17 cellular contexts compared by ENCODE assay signal in the genomic region with DNA sequence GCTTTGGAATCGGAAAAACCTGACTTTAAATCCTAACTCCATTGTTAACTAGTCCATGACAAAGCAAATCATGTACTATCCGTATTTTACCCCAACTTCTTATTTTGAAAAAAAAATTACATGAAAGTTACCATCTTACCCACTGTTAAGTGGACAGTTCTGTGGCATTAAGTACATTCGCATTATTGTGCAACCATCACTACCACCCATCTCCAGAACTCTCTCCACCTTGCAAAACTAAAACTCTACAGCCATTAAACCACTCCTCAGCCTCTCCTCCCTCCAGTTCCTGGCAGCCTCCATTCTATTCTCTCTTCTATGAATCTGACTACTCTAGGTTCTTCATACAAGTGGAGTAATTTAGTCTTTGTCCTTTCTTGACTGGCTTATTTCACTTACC.
A peak's percentile ranks its signal among the peaks of the same experiment; 100 is the strongest.
DNase-seq lines count a peak whose midpoint lies in the region; ATAC-seq, FAIRE-seq and TF ChIP-seq lines count a peak whose summit lies in the region.
"Had no signal": no experiment of that assay in that cellular context is flagged by ENCODE, and none has a peak within 500 bp of the region (broad histone marks: within the 10 kb centered on the region; RNA-seq: fewer than 3 reads in every experiment).

No MANE protein-coding gene starts in this region.

- BruUV-seq in HepG2 (replicated peaks; lab: Mats Ljungman, UMichigan) (no TSS peak), Panc1 (replicated peaks; lab: Mats Ljungman, UMichigan) (no TSS peak), OCI-LY7 (replicated peaks; lab: Mats Ljungman, UMichigan) (no TSS peak)

- no peak overlapping the region for H2AFZ ChIP-seq in HepG2 (ENCODE audit: low read length)
- H2AFZ ChIP-seq in OCI-LY7 (ENCODE audit: low read length), result no peak overlapping the region
- H2AFZ ChIP-seq: GM23338 had no signal

- in situ Hi-C loops in HepG2 (cut with HindIII; ENCODE audit: extremely low pct_ligation_motif_present, low pct_unique_long_range_greater_than_20kb), result loop anchor here (10.0 kb wide), 1 partner anchor 180 kb away; the partner anchor contains the start of gene USP12
- in situ Hi-C loops in Panc1 (cut with HindIII; ENCODE audit: low pct_unique_long_range_greater_than_20kb, low sequenced_read_pairs), result no loop called here

- peaks cover 0 to 2% (median 0%) of the 10 kb centered on the region in 7 donors for H3K9me3 Mint-ChIP-seq in CD14-positive monocyte
- H3K9me3 Mint-ChIP-seq: CD8-positive, alpha-beta T cell; GM23338 had no signal

- H3K9me3 ChIP-seq in HepG2 (ENCODE audit: low read length) (no peaks in the 10 kb centered on the region), right lobe of liver (no peaks in the 10 kb centered on the region), Panc1 (ENCODE audit: control insufficient read depth, insufficient read depth, low read depth, low read length) (peaks cover 4% of the 10 kb centered on the region; the same call in 1 of the 2 replicates), esophagus muscularis mucosa (no peaks in the 10 kb centered on the region), OCI-LY7 (ENCODE audit: low read length) (peaks cover 10% of the 10 kb centered on the region)
- H3K9me3 ChIP-seq: BLaER1 had no signal

- H3K27me3 ChIP-seq in HepG2 (ENCODE audit: control insufficient read depth in 1 of 2, insufficient read depth in 2 of 2, low read length in 2 of 2), result peaks cover 0 to 5% of the 10 kb centered on the region in 2 experiments; a peak in 2 of 5 replicates
- H3K27me3 ChIP-seq in right lobe of liver, result no peaks in the 10 kb centered on the region
- H3K27me3 ChIP-seq in Panc1 (ENCODE audit: control insufficient read depth, insufficient read depth, low read length), result no peaks in the 10 kb centered on the region
- H3K27me3 ChIP-seq in esophagus muscularis mucosa, result no peaks in the 10 kb centered on the region

- H3K27me3 Mint-ChIP-seq in CD14-positive monocyte (ENCODE audit: low read depth in 3 of 3), result peaks cover 0 to 5% (median 5%) of the 10 kb centered on the region in 3 donors

- H3K27ac Mint-ChIP-seq in CD14-positive monocyte, result no peak overlapping the region
- H3K27ac Mint-ChIP-seq: CD8-positive, alpha-beta T cell; GM23338 had no signal

- TF ChIP-seq EP300 in HepG2 (IDR thresholded peaks at IDR 0.05; ENCODE audit: low read depth in 2 of 2, low read length in 2 of 2) (no peak), HepG2 (CRISPR knock-in tag; IDR thresholded peaks at IDR 0.05; ENCODE audit: borderline replicate concordance) (no peak), esophagus muscularis mucosa (IDR thresholded peaks at IDR 0.05) (no peak)

- TF ChIP-seq CTCF in HepG2 (CRISPR knock-in tag; IDR thresholded peaks at IDR 0.05) (no peak), right lobe of liver (IDR thresholded peaks at IDR 0.05) (no peak), Panc1 (IDR thresholded peaks at IDR 0.05) (no peak), esophagus muscularis mucosa (IDR thresholded peaks at IDR 0.05) (no peak), OCI-LY7 (conservative IDR thresholded peaks at IDR 0.05; ENCODE audit: low read length) (no peak), CD14-positive monocyte (IDR thresholded peaks at IDR 0.05) (no peak)

- peaks cover 55% of the 10 kb centered on the region for H3K4me1 ChIP-seq in HepG2 (ENCODE audit: insufficient read depth, low read length)
- H3K4me1 ChIP-seq in right lobe of liver, result peaks cover 0 to 35% (median 14%) of the 10 kb centered on the region in 4 donors
- peaks cover 39% of the 10 kb centered on the region for H3K4me1 ChIP-seq in Panc1 (ENCODE audit: control insufficient read depth, insufficient read depth, low read length)
- H3K4me1 ChIP-seq in esophagus muscularis mucosa, result peaks cover 27 to 53% (median 52%) of the 10 kb centered on the region in 4 donors
- H3K4me1 ChIP-seq in OCI-LY7 (ENCODE audit: insufficient read depth, low read length, poor library complexity, severe bottlenecking), result peaks cover 15% of the 10 kb centered on the region

- intact Hi-C loops in HepG2 (cut with micrococcal nuclease; ENCODE audit: unreplicated experiment), result loop anchor here (10.0 kb wide), 1 partner anchor 130 kb away; no protein-coding TSS in a partner anchor
- intact Hi-C loops in right lobe of liver (cut with DNase I), result loop anchor here in 1 of 2 donors (10.0 kb wide), 1 partner anchor 360 kb away; no protein-coding TSS in a partner anchor
- intact Hi-C loops in Panc1 (cut with micrococcal nuclease; ENCODE audit: unreplicated experiment), result no loop called here
- intact Hi-C loops in esophagus muscularis mucosa (cut with DNase I), result no loop called here
- intact Hi-C loops in OCI-LY7 (cut with micrococcal nuclease; ENCODE audit: unreplicated experiment), result loop anchor here (5.0 kb wide), 1 partner anchor 177 kb away; the partner anchor contains the start of gene USP12
- intact Hi-C loops in CD14-positive monocyte (cut with micrococcal nuclease), result no loop called here

- DNase-seq in HepG2 (ENCODE audit: low spot score), result no peak
- DNase-seq in right lobe of liver, result no peak
- no peak for DNase-seq in Panc1 (ENCODE audit: low read depth, low spot score)
- no peak for DNase-seq in esophagus muscularis mucosa (ENCODE audit: extremely low spot score)
- DNase-seq in OCI-LY7 (ENCODE audit: low spot score), result no peak
- DNase-seq in CD14-positive monocyte (ENCODE audit: low spot score), result no peak
- no peak for DNase-seq in left lobe of liver (ENCODE audit: low spot score)
- DNase-seq: 8988T; CD8-positive, alpha-beta T cell; GF-D8; HCEC 1CT had no signal

- H3K36me3 Mint-ChIP-seq in CD14-positive monocyte, result no peaks in the 10 kb centered on the region
- H3K36me3 Mint-ChIP-seq: CD8-positive, alpha-beta T cell had no signal

- H4K20me1 ChIP-seq in HepG2 (ENCODE audit: insufficient read depth, low read length), result no peaks in the 10 kb centered on the region
- no peaks in the 10 kb centered on the region for H4K20me1 ChIP-seq in OCI-LY7 (ENCODE audit: insufficient read depth, low read length)

- FAIRE-seq in HepG2 (lab: Jason Lieb, UNC), result no peak
- FAIRE-seq: D721Med, H54 had no signal

- H3K4me1 Mint-ChIP-seq in CD14-positive monocyte, result peaks cover 4% of the 10 kb centered on the region
- H3K4me1 Mint-ChIP-seq: GM23338 had no signal

- H3K4me3 Mint-ChIP-seq in CD14-positive monocyte, result no peak overlapping the region
- H3K4me3 Mint-ChIP-seq: CD8-positive, alpha-beta T cell; GM23338 had no signal

- TF ChIP-seq RAD21 in HepG2 (CRISPR knock-in tag; IDR thresholded peaks at IDR 0.05), result no peak

- no peak for TF ChIP-seq POLR2A in HepG2 (IDR thresholded peaks at IDR 0.05; ENCODE audit: insufficient read depth in 1 of 2, low read depth in 2 of 2, low read length in 2 of 2)
- TF ChIP-seq POLR2A in right lobe of liver (IDR thresholded peaks at IDR 0.05), result no peak
- TF ChIP-seq POLR2A in esophagus muscularis mucosa (IDR thresholded peaks at IDR 0.05; ENCODE audit: low read depth), result no peak

- H3K4me3 ChIP-seq in HepG2 (replicated peaks in 1 of 3; ENCODE audit: insufficient read depth in 1 of 3, low read depth in 2 of 3, low read length in 3 of 3) (no peak overlapping the region), right lobe of liver (no peak overlapping the region), Panc1 (ENCODE audit: low read depth in 2 of 2, low read length in 2 of 2) (no peak overlapping the region), esophagus muscularis mucosa (no peak overlapping the region), OCI-LY7 (ENCODE audit: low read depth, low read length, poor library complexity, severe bottlenecking) (no peak overlapping the region)
- H3K4me3 ChIP-seq: BLaER1, GM23338 had no signal

- no peak overlapping the region for H3K4me2 ChIP-seq in HepG2 (ENCODE audit: low read depth, low read length)
- no peak overlapping the region for H3K4me2 ChIP-seq in OCI-LY7 (ENCODE audit: low read length)
- H3K4me2 ChIP-seq: BLaER1, GM23338 had no signal

- H3K79me2 ChIP-seq in HepG2 (ENCODE audit: insufficient read depth, low read length), result no peaks in the 10 kb centered on the region
- H3K79me2 ChIP-seq in OCI-LY7 (ENCODE audit: insufficient read depth, low read depth, low read length), result no peaks in the 10 kb centered on the region

- H3K9me2 ChIP-seq in OCI-LY7 (ENCODE audit: insufficient read depth, low read length), result peaks cover 3% of the 10 kb centered on the region; the same call in 1 of the 2 replicates

- CTCF ChIA-PET in HepG2 (lab: Yijun Ruan, JAX; ENCODE audit: low intra/inter-chr PET ratio, low total read pairs) (no interaction called here), Panc1 (lab: Charles Lee) (no interaction called here), OCI-LY7 (lab: Charles Lee; ENCODE audit: unreplicated experiment) (no interaction called here)

- no peak overlapping the region for H3K9ac ChIP-seq in HepG2 (ENCODE audit: insufficient read depth, low read depth, low read length)
- H3K9ac ChIP-seq: BLaER1 had no signal

- H3K27ac ChIP-seq in HepG2 (ENCODE audit: extremely low read length, insufficient read depth, low read length), result no peak overlapping the region
- no peak overlapping the region for H3K27ac ChIP-seq in right lobe of liver
- peak overlapping the region; percentile 100 for H3K27ac ChIP-seq in Panc1 (ENCODE audit: low read length)
- peak overlapping the region; percentile 79 to 85 (median 80) for H3K27ac ChIP-seq in esophagus muscularis mucosa (replicated peaks in 1 of 4)
- no peak overlapping the region for H3K27ac ChIP-seq in OCI-LY7 (ENCODE audit: low read depth, low read length, poor library complexity, severe bottlenecking)
- H3K27ac ChIP-seq: BLaER1, HL-60 had no signal

- no peaks in the 10 kb centered on the region for H3K36me3 ChIP-seq in HepG2 (replicated peaks in 1 of 2; ENCODE audit: control insufficient read depth in 1 of 2, insufficient read depth in 2 of 2, low read length in 2 of 2)
- no peaks in the 10 kb centered on the region for H3K36me3 ChIP-seq in right lobe of liver
- H3K36me3 ChIP-seq in Panc1 (ENCODE audit: control insufficient read depth, insufficient read depth, low read length), result no peaks in the 10 kb centered on the region
- no peaks in the 10 kb centered on the region for H3K36me3 ChIP-seq in esophagus muscularis mucosa
- no peaks in the 10 kb centered on the region; the same call in 1 of the 2 replicates for H3K36me3 ChIP-seq in OCI-LY7 (ENCODE audit: insufficient read depth, low read length)
- H3K36me3 ChIP-seq: BLaER1 had no signal

- no peak for ATAC-seq in HepG2
- ATAC-seq in right lobe of liver, result no peak
- no peak for ATAC-seq in Panc1
- no peak for ATAC-seq in left lobe of liver
- ATAC-seq in HG03025 (IDR thresholded peaks at IDR 0.05; ENCODE audit: low FRiP score, unreplicated experiment), result no peak
- ATAC-seq: CD8-positive, alpha-beta T cell; GM23338 had no signal

- POLR2A ChIA-PET in HepG2 (lab: Yijun Ruan, JAX) (no interaction called here), Panc1 (lab: Charles Lee) (no interaction called here), OCI-LY7 (lab: Charles Lee) (no interaction called here)

- WGBS in HepG2 (ENCODE audit: low lambda C conversion rate), result 64% methylated on average over 3 of the region's 3 CpGs
- WGBS in right lobe of liver (ENCODE audit: insufficient coverage, low coverage, low lambda C conversion rate, missing lambda C conversion rate), result 73% methylated on average over 3 of the region's 3 CpGs
- 92% methylated on average over 3 of the region's 3 CpGs for WGBS in esophagus muscularis mucosa

TF ChIP-seq in HepG2, 621 proteins besides CTCF, POLR2A, EP300 and RAD21 (continues in another document):
- TF ChIP-seq ELF1 (CRISPR knock-in tag; IDR thresholded peaks at IDR 0.05), result no peak

Comparison
In these comparisons a context has a peak if more than half of its experiments do, and no peak if none do; other contexts are left out.
1. H3K27ac ChIP-seq: peak in Panc1 (single experiment) and esophagus muscularis mucosa (4 of 4); none in HepG2 (single experiment), right lobe of liver (0 of 3) and OCI-LY7 (single experiment).
2. intact Hi-C loops: an anchor here in HepG2 (10.0 kb wide) and OCI-LY7 (5.0 kb wide); none called in Panc1, esophagus muscularis mucosa and CD14-positive monocyte.